1 cellular context compared by ENCODE assay signal in genomic region chr13:48489666-48490065, GRCh38.
A peak's percentile ranks its signal among the peaks of the same experiment; 100 is the strongest.
TF ChIP-seq lines count a peak whose summit lies in the region.

No MANE protein-coding gene starts in this region.

TF ChIP-seq in GM12891, 5 proteins besides CTCF, POLR2A, EP300 and RAD21:
- TF ChIP-seq TAF1 (IDR thresholded peaks at IDR 0.05; ENCODE audit: low read depth, low read length) (no peak), SPI1 (IDR thresholded peaks at IDR 0.05; ENCODE audit: low read depth, low read length) (peak; percentile 74)
